Comparison of ENCODE assay signal across 1 cellular context in the genomic region with DNA sequence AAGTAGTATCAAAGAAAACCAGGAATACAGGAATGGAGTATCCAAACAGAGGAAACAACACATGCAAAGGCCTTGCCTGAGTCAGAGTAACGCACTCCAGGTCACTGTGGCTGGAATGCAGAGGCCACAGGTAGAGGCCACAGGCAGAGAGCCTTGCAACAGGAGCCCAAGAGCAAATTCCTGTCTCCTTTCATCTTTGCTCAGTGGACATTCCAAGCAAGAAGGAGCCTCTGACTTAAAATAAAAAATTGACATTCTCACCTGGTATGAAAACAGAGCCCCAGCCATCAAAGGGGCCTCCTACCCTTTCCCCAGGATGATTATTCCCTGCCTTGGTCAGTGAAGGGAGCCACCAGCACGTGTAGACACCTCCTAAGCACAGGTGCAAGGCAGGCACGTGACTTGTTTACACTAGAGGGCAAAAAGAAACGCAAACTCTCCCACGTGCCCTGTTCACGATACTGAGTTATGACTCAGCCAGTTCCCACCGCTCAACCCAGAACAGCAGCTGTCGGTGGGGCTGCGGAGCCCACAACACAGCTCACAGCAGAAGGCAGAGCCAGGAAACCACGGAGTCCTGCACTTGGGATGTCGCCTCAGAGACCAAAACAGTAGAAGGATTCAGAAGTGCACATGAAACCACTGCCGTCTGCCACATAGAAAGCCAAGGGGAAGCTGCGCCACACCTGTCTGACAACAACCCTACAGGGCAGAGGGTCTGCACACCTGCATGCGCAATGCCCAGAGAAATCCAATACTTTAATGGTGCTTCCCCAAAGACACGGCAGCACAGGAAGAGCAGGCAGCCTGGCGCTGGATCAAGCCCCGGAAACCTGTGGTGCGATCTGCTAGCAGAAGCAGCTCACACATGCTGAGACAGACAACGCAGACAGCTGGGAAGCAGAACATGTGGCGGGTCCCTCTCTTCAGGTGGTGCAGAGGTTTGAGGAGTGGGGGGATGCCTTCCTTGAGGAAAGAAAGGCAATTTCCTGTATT.
TF ChIP-seq lines count a peak whose summit lies in the region.

No MANE protein-coding gene starts in this region.

TF ChIP-seq in GM23338, 12 proteins besides CTCF, POLR2A, EP300 and RAD21 (continued from another document):
- TF ChIP-seq, protein P1, sequence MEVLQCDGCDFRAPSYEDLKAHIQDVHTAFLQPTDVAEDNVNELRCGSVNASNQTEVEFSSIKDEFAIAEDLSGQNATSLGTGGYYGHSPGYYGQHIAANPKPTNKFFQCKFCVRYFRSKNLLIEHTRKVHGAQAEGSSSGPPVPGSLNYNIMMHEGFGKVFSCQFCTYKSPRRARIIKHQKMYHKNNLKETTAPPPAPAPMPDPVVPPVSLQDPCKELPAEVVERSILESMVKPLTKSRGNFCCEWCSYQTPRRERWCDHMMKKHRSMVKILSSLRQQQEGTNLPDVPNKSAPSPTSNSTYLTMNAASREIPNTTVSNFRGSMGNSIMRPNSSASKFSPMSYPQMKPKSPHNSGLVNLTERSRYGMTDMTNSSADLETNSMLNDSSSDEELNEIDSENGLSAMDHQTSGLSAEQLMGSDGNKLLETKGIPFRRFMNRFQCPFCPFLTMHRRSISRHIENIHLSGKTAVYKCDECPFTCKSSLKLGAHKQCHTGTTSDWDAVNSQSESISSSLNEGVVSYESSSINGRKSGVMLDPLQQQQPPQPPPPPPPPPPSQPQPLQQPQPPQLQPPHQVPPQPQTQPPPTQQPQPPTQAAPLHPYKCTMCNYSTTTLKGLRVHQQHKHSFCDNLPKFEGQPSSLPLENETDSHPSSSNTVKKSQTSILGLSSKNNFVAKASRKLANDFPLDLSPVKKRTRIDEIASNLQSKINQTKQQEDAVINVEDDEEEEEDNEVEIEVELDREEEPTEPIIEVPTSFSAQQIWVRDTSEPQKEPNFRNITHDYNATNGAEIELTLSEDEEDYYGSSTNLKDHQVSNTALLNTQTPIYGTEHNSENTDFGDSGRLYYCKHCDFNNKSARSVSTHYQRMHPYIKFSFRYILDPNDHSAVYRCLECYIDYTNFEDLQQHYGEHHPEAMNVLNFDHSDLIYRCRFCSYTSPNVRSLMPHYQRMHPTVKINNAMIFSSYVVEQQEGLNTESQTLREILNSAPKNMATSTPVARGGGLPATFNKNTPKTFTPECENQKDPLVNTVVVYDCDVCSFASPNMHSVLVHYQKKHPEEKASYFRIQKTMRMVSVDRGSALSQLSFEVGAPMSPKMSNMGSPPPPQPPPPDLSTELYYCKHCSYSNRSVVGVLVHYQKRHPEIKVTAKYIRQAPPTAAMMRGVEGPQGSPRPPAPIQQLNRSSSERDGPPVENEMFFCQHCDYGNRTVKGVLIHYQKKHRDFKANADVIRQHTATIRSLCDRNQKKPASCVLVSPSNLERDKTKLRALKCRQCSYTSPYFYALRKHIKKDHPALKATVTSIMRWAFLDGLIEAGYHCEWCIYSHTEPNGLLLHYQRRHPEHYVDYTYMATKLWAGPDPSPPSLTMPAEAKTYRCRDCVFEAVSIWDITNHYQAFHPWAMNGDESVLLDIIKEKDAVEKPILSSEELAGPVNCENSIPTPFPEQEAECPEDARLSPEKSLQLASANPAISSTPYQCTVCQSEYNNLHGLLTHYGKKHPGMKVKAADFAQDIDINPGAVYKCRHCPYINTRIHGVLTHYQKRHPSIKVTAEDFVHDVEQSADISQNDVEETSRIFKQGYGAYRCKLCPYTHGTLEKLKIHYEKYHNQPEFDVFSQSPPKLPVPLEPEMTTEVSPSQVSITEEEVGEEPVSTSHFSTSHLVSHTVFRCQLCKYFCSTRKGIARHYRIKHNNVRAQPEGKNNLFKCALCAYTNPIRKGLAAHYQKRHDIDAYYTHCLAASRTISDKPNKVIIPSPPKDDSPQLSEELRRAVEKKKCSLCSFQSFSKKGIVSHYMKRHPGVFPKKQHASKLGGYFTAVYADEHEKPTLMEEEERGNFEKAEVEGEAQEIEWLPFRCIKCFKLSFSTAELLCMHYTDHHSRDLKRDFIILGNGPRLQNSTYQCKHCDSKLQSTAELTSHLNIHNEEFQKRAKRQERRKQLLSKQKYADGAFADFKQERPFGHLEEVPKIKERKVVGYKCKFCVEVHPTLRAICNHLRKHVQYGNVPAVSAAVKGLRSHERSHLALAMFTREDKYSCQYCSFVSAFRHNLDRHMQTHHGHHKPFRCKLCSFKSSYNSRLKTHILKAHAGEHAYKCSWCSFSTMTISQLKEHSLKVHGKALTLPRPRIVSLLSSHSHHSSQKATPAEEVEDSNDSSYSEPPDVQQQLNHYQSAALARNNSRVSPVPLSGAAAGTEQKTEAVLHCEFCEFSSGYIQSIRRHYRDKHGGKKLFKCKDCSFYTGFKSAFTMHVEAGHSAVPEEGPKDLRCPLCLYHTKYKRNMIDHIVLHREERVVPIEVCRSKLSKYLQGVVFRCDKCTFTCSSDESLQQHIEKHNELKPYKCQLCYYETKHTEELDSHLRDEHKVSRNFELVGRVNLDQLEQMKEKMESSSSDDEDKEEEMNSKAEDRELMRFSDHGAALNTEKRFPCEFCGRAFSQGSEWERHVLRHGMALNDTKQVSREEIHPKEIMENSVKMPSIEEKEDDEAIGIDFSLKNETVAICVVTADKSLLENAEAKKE (CRISPR knock-in tag; IDR thresholded peaks at IDR 0.05): no peak
